In genomic region chr19:52533901-52534300, GRCh38 we compare ENCODE assay signal across 19 cellular contexts. TPM values are rescaled to one million over a fixed set of nuclear protein-coding genes. Genes with fewer than 3 reads are reported as not detected.
A peak's percentile ranks its signal among the peaks of the same experiment; 100 is the strongest.
DNase-seq lines count a peak whose midpoint lies in the region; ATAC-seq and TF ChIP-seq lines count a peak whose summit lies in the region.
"Had no signal": no experiment of that assay in that cellular context is flagged by ENCODE, and none has a peak within 500 bp of the region (broad histone marks: within the 10 kb centered on the region; RNA-seq: fewer than 3 reads in every experiment).

No MANE protein-coding gene starts in this region.

- peaks cover 11% of the 10 kb centered on the region for H3K9me3 Mint-ChIP-seq in activated CD8-positive, alpha-beta memory T cell treated with anti-CD3 and anti-CD28 coated beads, Interleukin-2, amount 10 ng/mL, durations not matched to agents 7 days and 5 days (ENCODE audit: low read depth)
- no peaks in the 10 kb centered on the region for H3K9me3 Mint-ChIP-seq in stimulated activated effector memory CD8-positive, alpha-beta T cell treated with anti-CD3 and anti-CD28 coated beads, Interleukin-12 subunit alpha, Interleukin-12 subunit beta, amount 100 ng/mL, for 72 hours

- no peaks in the 10 kb centered on the region for H3K27me3 ChIP-seq in left lung
- H3K27me3 ChIP-seq in tibial artery: no peaks in the 10 kb centered on the region
- H3K27me3 ChIP-seq: stomach had no signal

- CTCF ChIA-PET in activated CD8-positive, alpha-beta memory T cell treated with anti-CD3 and anti-CD28 coated beads, Interleukin-2, amount 10 ng/mL, durations not matched to agents 7 days and 5 days (lab: Charles Lee): no interaction called here

- H3K4me3 Mint-ChIP-seq in activated CD8-positive, alpha-beta memory T cell treated with anti-CD3 and anti-CD28 coated beads, Interleukin-2, amount 10 ng/mL, durations not matched to agents 7 days and 5 days: peak overlapping the region; percentile 42
- H3K4me3 Mint-ChIP-seq in stimulated activated effector memory CD8-positive, alpha-beta T cell treated with anti-CD3 and anti-CD28 coated beads, Interleukin-12 subunit alpha, Interleukin-12 subunit beta, amount 100 ng/mL, for 72 hours: peak overlapping the region; percentile 99

- H3K4me1 ChIP-seq in left lung: peaks cover 0 to 27% of the 10 kb centered on the region in 2 donors
- peaks cover 0 to 21% (median under 1%) of the 10 kb centered on the region in 4 donors for H3K4me1 ChIP-seq in tibial artery
- H3K4me1 ChIP-seq: HAP-1 had no signal

- no peak for ATAC-seq in activated CD8-positive, alpha-beta memory T cell treated with anti-CD3 and anti-CD28 coated beads, Interleukin-2, amount 10 ng/mL, durations not matched to agents 7 days and 5 days
- ATAC-seq in left lung (peak; percentile 40), HG03175 (IDR thresholded peaks at IDR 0.05; ENCODE audit: unreplicated experiment) (no peak), GM18519 (IDR thresholded peaks at IDR 0.05; ENCODE audit: low FRiP score, unreplicated experiment) (no peak)
- no peak for ATAC-seq in stimulated activated effector memory CD8-positive, alpha-beta T cell treated with anti-CD3 and anti-CD28 coated beads, Interleukin-12 subunit alpha, Interleukin-12 subunit beta, amount 100 ng/mL, for 72 hours
- ATAC-seq: naive thymus-derived CD8-positive, alpha-beta T cell had no signal

- no peaks in the 10 kb centered on the region for H3K27me3 Mint-ChIP-seq in activated CD8-positive, alpha-beta memory T cell treated with anti-CD3 and anti-CD28 coated beads, Interleukin-2, amount 10 ng/mL, durations not matched to agents 7 days and 5 days
- H3K27me3 Mint-ChIP-seq: naive thymus-derived CD8-positive, alpha-beta T cell had no signal

- H3K4me3 ChIP-seq in left lung (no peak overlapping the region), tibial artery (no peak overlapping the region)
- H3K4me3 ChIP-seq: HAP-1, skin epidermis, stomach had no signal

- DNase-seq in activated CD8-positive, alpha-beta memory T cell treated with anti-CD3 and anti-CD28 coated beads, Interleukin-2, amount 10 ng/mL, durations not matched to agents 7 days and 5 days: no peak
- no peak for DNase-seq in activated CD8-positive, alpha-beta memory T cell treated with anti-CD3 and anti-CD28 coated beads, Interleukin-2, amount 50 U/mL, for 4 hours
- peak; percentile 44 for DNase-seq in amniotic epithelial cell (ENCODE audit: low read depth)
- DNase-seq in left lung: peak in 1 of 2 donors; percentile 40
- no peak for DNase-seq in stimulated activated effector memory CD8-positive, alpha-beta T cell treated with anti-CD3 and anti-CD28 coated beads, Interleukin-12 subunit alpha, Interleukin-12 subunit beta, amount 100 ng/mL, for 72 hours (ENCODE audit: low spot score in 2 of 2)
- no peak for DNase-seq in tibial artery
- DNase-seq: activated naive CD4-positive, alpha-beta T cell; Calu3; central memory CD4-positive, alpha-beta T cell; kidney; naive thymus-derived CD8-positive, alpha-beta T cell; NCI-H187 treated with DMSO at 0.1 percent for 48 hours; SHP77 treated with DMSO at 0.1 percent for 48 hours; stomach had no signal

- intact Hi-C loops in left lung (cut with DNase I): no loop called here
- intact Hi-C loops in tibial artery (cut with DNase I; ENCODE audit: low total_unique reads): no loop called here

- H3K27ac ChIP-seq in left lung (peak overlapping the region; percentile 19 to 28), tibial artery (no peak overlapping the region)
- H3K27ac ChIP-seq: KMS-11, skin epidermis, stomach had no signal

- TF ChIP-seq CTCF in left lung (IDR thresholded peaks at IDR 0.05) (no peak), tibial artery (IDR thresholded peaks at IDR 0.05) (no peak)

- peaks cover 27% of the 10 kb centered on the region for H3K4me1 Mint-ChIP-seq in activated CD8-positive, alpha-beta memory T cell treated with anti-CD3 and anti-CD28 coated beads, Interleukin-2, amount 10 ng/mL, durations not matched to agents 7 days and 5 days
- peaks cover 42% of the 10 kb centered on the region for H3K4me1 Mint-ChIP-seq in stimulated activated effector memory CD8-positive, alpha-beta T cell treated with anti-CD3 and anti-CD28 coated beads, Interleukin-12 subunit alpha, Interleukin-12 subunit beta, amount 100 ng/mL, for 72 hours

- H3K36me3 ChIP-seq in left lung (no peaks in the 10 kb centered on the region), tibial artery (peaks cover 0 to 4% (median 0%) of the 10 kb centered on the region in 3 donors)

- H3K9me3 ChIP-seq in left lung: no peaks in the 10 kb centered on the region
- no peaks in the 10 kb centered on the region for H3K9me3 ChIP-seq in tibial artery
- H3K9me3 ChIP-seq: HAP-1 had no signal

- H3K27ac Mint-ChIP-seq in activated CD8-positive, alpha-beta memory T cell treated with anti-CD3 and anti-CD28 coated beads, Interleukin-2, amount 10 ng/mL, durations not matched to agents 7 days and 5 days: no peak overlapping the region
- no peak overlapping the region for H3K27ac Mint-ChIP-seq in stimulated activated effector memory CD8-positive, alpha-beta T cell treated with anti-CD3 and anti-CD28 coated beads, Interleukin-12 subunit alpha, Interleukin-12 subunit beta, amount 100 ng/mL, for 72 hours

- H3K36me3 Mint-ChIP-seq in activated CD8-positive, alpha-beta memory T cell treated with anti-CD3 and anti-CD28 coated beads, Interleukin-2, amount 10 ng/mL, durations not matched to agents 7 days and 5 days: peaks cover 69% of the 10 kb centered on the region
- peaks cover 34% of the 10 kb centered on the region for H3K36me3 Mint-ChIP-seq in stimulated activated effector memory CD8-positive, alpha-beta T cell treated with anti-CD3 and anti-CD28 coated beads, Interleukin-12 subunit alpha, Interleukin-12 subunit beta, amount 100 ng/mL, for 72 hours

RNA-seq across cellular contexts. Expression of gene ZNF808, which starts 6.4 kb away (rescaled TPM):
- total RNA-seq in activated CD8-positive, alpha-beta memory T cell treated with anti-CD3 and anti-CD28 coated beads, Interleukin-2, amount 10 ng/mL, durations not matched to agents 7 days and 5 days: 10 to 100 TPM; 33.9 to 45.1 TPM
- total RNA-seq in left lung: 10 to 100 TPM; 23.8 to 24.6 TPM
- total RNA-seq: Calu3 had no signal

RNA-seq across cellular contexts. Expression of gene ZNF701, which starts 36.2 kb away (rescaled TPM):
- 10 to 100 TPM; 20.4 to 30.6 TPM for total RNA-seq in activated CD8-positive, alpha-beta memory T cell treated with anti-CD3 and anti-CD28 coated beads, Interleukin-2, amount 10 ng/mL, durations not matched to agents 7 days and 5 days
- 10 to 100 TPM; 18.1 to 19.1 TPM for total RNA-seq in left lung
- total RNA-seq: Calu3 had no signal

Comparison
In these comparisons a context has a peak if more than half of its experiments do, and no peak if none do; other contexts are left out.
1. H3K27ac ChIP-seq: peak in left lung (2 of 2); none in tibial artery (0 of 2).